23 cellular contexts compared by ENCODE assay signal in genomic region chr12:120739031-120739762, GRCh38. TPM values are rescaled to one million over a fixed set of nuclear protein-coding genes. Genes with fewer than 3 reads are reported as not detected.
DNase-seq lines count a peak whose midpoint lies in the region; ATAC-seq, FAIRE-seq and TF ChIP-seq lines count a peak whose summit lies in the region.
"Had no signal": no experiment of that assay in that cellular context is flagged by ENCODE, and none has a peak within 500 bp of the region (broad histone marks: within the 10 kb centered on the region; RNA-seq: fewer than 3 reads in every experiment).

No MANE protein-coding gene starts in this region.

- in situ Hi-C loops in K562 (cut with MboI) (no loop called here), gastrocnemius medialis (cut with MboI; ENCODE audit: low sequenced_read_pairs in 4 of 4) (no loop called here)

- WGBS in K562 (ENCODE audit: insufficient coverage, low coverage, missing lambda C conversion rate): 91% methylated on average over 7 of the region's 38 CpGs

- H3K9ac ChIP-seq in BLaER1 (no peak overlapping the region), K562 (ENCODE audit: insufficient read depth in 1 of 2, low read depth in 2 of 2, low read length in 2 of 2) (no peak overlapping the region; a peak in 1 of 4 replicates)
- H3K9ac ChIP-seq: SK-N-SH had no signal

- no peak for FAIRE-seq in K562 (lab: Jason Lieb, UNC)
- FAIRE-seq: A549, D721Med, HTR-8/SVneo had no signal

- H3K79me2 ChIP-seq in K562 (ENCODE audit: control insufficient read depth, insufficient read depth, low read length): no peaks in the 10 kb centered on the region

- H3K27ac ChIP-seq in BLaER1: peak overlapping the region; percentile 38; the same call in 1 of the 2 replicates
- H3K27ac ChIP-seq in K562 (ENCODE audit: extremely low read depth, low read depth, low read length): no peak overlapping the region
- peak overlapping the region in 3 of 4 donors; percentile 8 to 55 (median 30) for H3K27ac ChIP-seq in gastrocnemius medialis
- H3K27ac ChIP-seq: A549, RWPE1 had no signal

- H3K4me2 ChIP-seq in BLaER1 (peak overlapping the region; percentile 9; the same call in 1 of the 2 replicates), K562 (ENCODE audit: insufficient read depth, low read length) (no peak overlapping the region)
- H3K4me2 ChIP-seq: A549, SK-N-SH had no signal

- BruUV-seq in K562 (replicated peaks; lab: Mats Ljungman, UMichigan): no TSS peak

- peaks cover 15% of the 10 kb centered on the region for H3K4me1 ChIP-seq in BLaER1
- peaks cover 0 to 16% of the 10 kb centered on the region in 2 experiments; a peak in 2 of 5 replicates for H3K4me1 ChIP-seq in K562 (replicated peaks in 1 of 2; ENCODE audit: control insufficient read depth in 2 of 2, insufficient read depth in 2 of 2, low read length in 2 of 2)
- H3K4me1 ChIP-seq in gastrocnemius medialis: peaks cover 0 to 8% of the 10 kb centered on the region in 2 donors
- H3K4me1 ChIP-seq: A549 had no signal

- peak; percentile 56 for DNase-seq in H7
- DNase-seq in K562 (ENCODE audit: extremely low read depth in 1 of 4, low spot score in 3 of 4): no peak
- DNase-seq in gastrocnemius medialis: no peak
- no peak for DNase-seq in stimulated activated CD4-positive, alpha-beta T cell treated with anti-CD3 and anti-CD28 coated beads, Interleukin-2, amount 100 ng/mL, for 48 hours
- no peak for DNase-seq in dermis blood vessel endothelial cell
- DNase-seq: DMS53, GF-D8, H9, IMR-90, NCI-H1092 treated with DMSO at 0.1 percent for 48 hours, NCI-H1436 treated with DMSO at 0.1 percent for 48 hours, NCI-H2029, NCI-H226, NCI-H510A treated with DMSO at 0.1 percent for 48 hours, NCI-H748 treated with DMSO at 0.1 percent for 48 hours, SIG-M5, SK-N-SH had no signal

- POLR2A ChIA-PET in K562 (lab: Yijun Ruan, JAX): interaction anchor here (0.5 to 0.8 kb wide), 3 partner anchors 8 to 36 kb away, joined by 3 read pairs; no protein-coding TSS in a partner anchor

- TF ChIP-seq RAD21 in K562 (CRISPR knock-in tag; conservative IDR thresholded peaks at IDR 0.05 in 1 of 2, IDR thresholded peaks at IDR 0.05 in 1 of 2): no peak

- no peak overlapping the region for H2AFZ ChIP-seq in K562 (ENCODE audit: low read depth, low read length)

- H3K36me3 ChIP-seq in BLaER1 (peaks cover 21% of the 10 kb centered on the region), H7 (replicated peaks; ENCODE audit: control insufficient read depth, insufficient read depth, low read length) (no peaks in the 10 kb centered on the region), K562 (ENCODE audit: control insufficient read depth, insufficient read depth, low read length) (peaks cover 9% of the 10 kb centered on the region; the same call in 1 of the 3 replicates), gastrocnemius medialis (peaks cover 0 to 11% of the 10 kb centered on the region in 2 donors)

- H3K27me3 ChIP-seq in BLaER1 (no peaks in the 10 kb centered on the region), H7 (ENCODE audit: control insufficient read depth, insufficient read depth, low read length) (no peaks in the 10 kb centered on the region), K562 (ENCODE audit: control insufficient read depth in 2 of 2, insufficient read depth in 2 of 2, low read length in 2 of 2) (no peaks in the 10 kb centered on the region), gastrocnemius medialis (no peaks in the 10 kb centered on the region)

- TF ChIP-seq CTCF in K562 (IDR thresholded peaks at IDR 0.05 in 2 of 3, conservative IDR thresholded peaks at IDR 0.05 in 1 of 3; ENCODE audit: insufficient read depth in 2 of 3, low read depth in 1 of 3, low read length in 3 of 3): no peak
- TF ChIP-seq CTCF in gastrocnemius medialis (IDR thresholded peaks at IDR 0.05 in 4 of 5, conservative IDR thresholded peaks at IDR 0.05 in 1 of 5): no peak

- H3K9me3 ChIP-seq in BLaER1 (no peaks in the 10 kb centered on the region), K562 (replicated peaks; ENCODE audit: control insufficient read depth, insufficient read depth, low read depth, low read length) (no peaks in the 10 kb centered on the region), gastrocnemius medialis (no peaks in the 10 kb centered on the region)
- H3K9me3 ChIP-seq: A549, SK-N-SH had no signal

- H4K20me1 ChIP-seq in BLaER1 (no peaks in the 10 kb centered on the region), K562 (replicated peaks; ENCODE audit: control insufficient read depth, insufficient read depth, low read length) (0 out of 2 replicates have a peak, but pooled peaks cover 5% of the 10 kb centered on the region)

- TF ChIP-seq EP300 in K562 (IDR thresholded peaks at IDR 0.05; ENCODE audit: low read length): no peak

- intact Hi-C loops in K562 (cut with micrococcal nuclease): no loop called here
- intact Hi-C loops in gastrocnemius medialis (cut with DNase I; ENCODE audit: low total_unique reads): no loop called here

- no peaks in the 10 kb centered on the region for H3K9me1 ChIP-seq in K562 (ENCODE audit: control insufficient read depth, insufficient read depth, low read length)

- no peak for ATAC-seq in K562
- no peak for ATAC-seq in gastrocnemius medialis
- ATAC-seq in HG03135 (IDR thresholded peaks at IDR 0.05; ENCODE audit: unreplicated experiment): no peak
- ATAC-seq: A549 had no signal

- TF ChIP-seq POLR2A in K562 (conservative IDR thresholded peaks at IDR 0.05) (no peak), gastrocnemius medialis (IDR thresholded peaks at IDR 0.05) (no peak)

- CTCF ChIA-PET in K562 (lab: Yijun Ruan, JAX; ENCODE audit: low intra/inter-chr PET ratio): interaction anchor here (0.6 kb wide), 1 partner anchor 233 kb away, joined by 3 read pairs; no protein-coding TSS in a partner anchor

- H3K4me3 ChIP-seq in BLaER1 (no peak overlapping the region), H7 (ENCODE audit: insufficient read depth, low read depth, low read length) (no peak overlapping the region), K562 (no peak overlapping the region), gastrocnemius medialis (no peak overlapping the region)
- H3K4me3 ChIP-seq: A549 had no signal

RNA-seq across cellular contexts. Expression of gene ACADS, which starts 13.6 kb away (rescaled TPM):
- 14.0 and 16.0 TPM in 2 replicates for total RNA-seq in H7 (2014; rRNA removed; shearing (Covaris generic))
- total RNA-seq in K562 (2011; cell fraction: chromatin; rRNA removed; ENCODE audit: low replicate concordance): 6.2 and 32.9 TPM in 2 replicates
- 34.2 and 46.8 TPM in 2 replicates for total RNA-seq in K562 (2011; cell fraction: nucleolus; rRNA removed)
- 17.8 and 18.3 TPM in 2 replicates for total RNA-seq in K562 (2011; cell fraction: nucleoplasm; rRNA removed)
- total RNA-seq in K562 (2014; rRNA removed) (20.2 and 20.3 TPM in 2 replicates), K562 (2014; rRNA removed; fragmentation: Illumina TruSeq; extraction: Trizol) (2.1 and 3.1 TPM in 2 replicates), K562 (2015; rRNA removed; fragmentation: Illumina TruSeq; extraction: Trizol) (8.8 and 9.0 TPM in 2 replicates), K562 (2021) (17.2 and 18.5 TPM in 2 replicates), gastrocnemius medialis (100 to 1,000 TPM; 166 to 224 (median 200) TPM), dermis blood vessel endothelial cell (24.7 and 31.0 TPM in 2 replicates)
- polyA plus RNA-seq in K562 (2011; rRNA removed) (13.6 and 14.1 TPM in 2 replicates), K562 (2014; fragmentation: Illumina TruSeq; extraction: Trizol) (3.3 and 8.3 TPM in 2 replicates), K562 (2014; fragmentation: Nextera tagmentation; extraction: Ambion mirVana) (under 1 TPM; 0.06 to 0.14 TPM), K562 (2014; rRNA removed) (18.3 and 20.3 TPM in 2 replicates)
- polyA plus RNA-seq in K562 (2011; cell fraction: cytosol; rRNA removed): 15.7 and 34.6 TPM in 2 replicates
- polyA plus RNA-seq in K562 (2011; cell fraction: nucleus; rRNA removed): 34.9 and 56.3 TPM in 2 replicates
- polyA plus RNA-seq in K562 (2012): 10.1 and 22.2 TPM in 2 replicates
- polyA minus RNA-seq in K562 (2011; rRNA and poly(A)+ RNA removed): 2.3 and 3.0 TPM in 2 replicates
- polyA minus RNA-seq in K562 (2011; cell fraction: cytosol; rRNA and poly(A)+ RNA removed): 10.6 and 11.6 TPM in 2 replicates
- polyA minus RNA-seq in K562 (2011; cell fraction: nucleus; rRNA and poly(A)+ RNA removed): 11.1 and 14.4 TPM in 2 replicates

RNA-seq across cellular contexts. Expression of gene UNC119B, which starts 28.9 kb away (rescaled TPM):
- 15.8 and 26.4 TPM in 2 replicates for total RNA-seq in H7 (2014; rRNA removed; shearing (Covaris generic))
- total RNA-seq in K562 (2011; cell fraction: chromatin; rRNA removed; ENCODE audit: low replicate concordance): 18.7 and 28.7 TPM in 2 replicates
- total RNA-seq in K562 (2011; cell fraction: nucleolus; rRNA removed): 23.0 and 27.2 TPM in 2 replicates
- total RNA-seq in K562 (2011; cell fraction: nucleoplasm; rRNA removed): 21.1 and 23.8 TPM in 2 replicates
- total RNA-seq in K562 (2014; rRNA removed): 14.6 and 15.1 TPM in 2 replicates
- 11.9 and 13.8 TPM in 2 replicates for total RNA-seq in K562 (2014; rRNA removed; fragmentation: Illumina TruSeq; extraction: Trizol)
- 9.2 and 9.3 TPM in 2 replicates for total RNA-seq in K562 (2015; rRNA removed; fragmentation: Illumina TruSeq; extraction: Trizol)
- total RNA-seq in K562 (2021): 22.2 and 25.0 TPM in 2 replicates
- polyA plus RNA-seq in K562 (2011; rRNA removed): 26.5 and 34.5 TPM in 2 replicates
- 23.8 and 27.8 TPM in 2 replicates for polyA plus RNA-seq in K562 (2011; cell fraction: cytosol; rRNA removed)
- 28.8 and 32.2 TPM in 2 replicates for polyA plus RNA-seq in K562 (2011; cell fraction: nucleus; rRNA removed)
- polyA plus RNA-seq in K562 (2012): 17.9 and 20.1 TPM in 2 replicates
- 16.5 and 19.5 TPM in 2 replicates for polyA plus RNA-seq in K562 (2014; fragmentation: Illumina TruSeq; extraction: Trizol)
- polyA plus RNA-seq in K562 (2014; fragmentation: Nextera tagmentation; extraction: Ambion mirVana): 1 to 10 TPM; 4.0 to 6.5 TPM
- polyA plus RNA-seq in K562 (2014; rRNA removed): 20.2 and 21.6 TPM in 2 replicates
- 28.0 and 45.8 TPM in 2 replicates for polyA minus RNA-seq in K562 (2011; rRNA and poly(A)+ RNA removed)
- polyA minus RNA-seq in K562 (2011; cell fraction: cytosol; rRNA and poly(A)+ RNA removed): 13.2 and 21.8 TPM in 2 replicates
- 17.6 and 18.5 TPM in 2 replicates for polyA minus RNA-seq in K562 (2011; cell fraction: nucleus; rRNA and poly(A)+ RNA removed)
- 1 to 10 TPM; 4.7 to 8.7 (median 7.8) TPM for total RNA-seq in gastrocnemius medialis
- total RNA-seq in dermis blood vessel endothelial cell: 22.1 and 35.1 TPM in 2 replicates

RNA-seq across cellular contexts. Expression of gene MLEC, which starts 52.2 kb away (rescaled TPM):
- total RNA-seq in H7 (2014; rRNA removed; shearing (Covaris generic)): 142 and 181 TPM in 2 replicates
- 88.8 and 90.6 TPM in 2 replicates for total RNA-seq in K562 (2011; cell fraction: chromatin; rRNA removed; ENCODE audit: low replicate concordance)
- 52.4 and 69.7 TPM in 2 replicates for total RNA-seq in K562 (2011; cell fraction: nucleolus; rRNA removed)
- 97.0 and 104 TPM in 2 replicates for total RNA-seq in K562 (2011; cell fraction: nucleoplasm; rRNA removed)
- total RNA-seq in K562 (2014; rRNA removed): 57.8 and 63.6 TPM in 2 replicates
- 90.7 and 93.1 TPM in 2 replicates for total RNA-seq in K562 (2014; rRNA removed; fragmentation: Illumina TruSeq; extraction: Trizol)
- 102 and 108 TPM in 2 replicates for total RNA-seq in K562 (2015; rRNA removed; fragmentation: Illumina TruSeq; extraction: Trizol)
- 92.9 and 104 TPM in 2 replicates for total RNA-seq in K562 (2021)
- 40.2 and 51.9 TPM in 2 replicates for polyA plus RNA-seq in K562 (2011; rRNA removed)
- 11.9 and 30.2 TPM in 2 replicates for polyA plus RNA-seq in K562 (2011; cell fraction: cytosol; rRNA removed)
- 22.8 and 31.1 TPM in 2 replicates for polyA plus RNA-seq in K562 (2011; cell fraction: nucleus; rRNA removed)
- 51.4 and 67.7 TPM in 2 replicates for polyA plus RNA-seq in K562 (2012)
- polyA plus RNA-seq in K562 (2014; fragmentation: Illumina TruSeq; extraction: Trizol): 73.7 and 94.6 TPM in 2 replicates
- polyA plus RNA-seq in K562 (2014; fragmentation: Nextera tagmentation; extraction: Ambion mirVana): 10 to 100 TPM; 18.5 to 20.5 TPM
- polyA plus RNA-seq in K562 (2014; rRNA removed): 40.9 and 45.3 TPM in 2 replicates
- 68.4 and 73.2 TPM in 2 replicates for polyA minus RNA-seq in K562 (2011; rRNA and poly(A)+ RNA removed)
- 40.9 and 51.9 TPM in 2 replicates for polyA minus RNA-seq in K562 (2011; cell fraction: cytosol; rRNA and poly(A)+ RNA removed)
- polyA minus RNA-seq in K562 (2011; cell fraction: nucleus; rRNA and poly(A)+ RNA removed): 6.3 and 17.9 TPM in 2 replicates
- total RNA-seq in gastrocnemius medialis: 10 to 100 TPM; 46.5 to 89.4 (median 60.1) TPM
- total RNA-seq in dermis blood vessel endothelial cell: 46.5 and 75.1 TPM in 2 replicates
